In the genomic region with DNA sequence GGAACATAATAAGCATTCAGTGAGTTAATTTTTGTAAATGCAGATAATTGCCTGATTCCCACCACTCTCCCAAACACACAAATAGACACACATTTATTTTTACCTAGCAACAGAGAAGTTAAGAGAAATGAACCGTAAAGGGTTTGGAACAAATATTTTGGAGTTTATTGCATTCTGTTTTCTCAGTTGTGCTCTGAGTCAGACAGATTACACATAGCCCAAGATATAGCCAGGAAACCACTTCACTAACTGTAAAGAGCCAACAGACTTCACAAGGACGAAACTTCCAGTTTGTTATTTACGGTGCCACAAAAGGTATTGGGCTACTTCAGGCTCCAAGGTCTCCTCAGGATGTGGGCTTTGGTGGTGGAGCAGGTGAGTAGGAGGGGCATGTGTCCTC, we compare ENCODE assay signal across 23 cellular contexts.
A peak's percentile ranks its signal among the peaks of the same experiment; 100 is the strongest.
DNase-seq lines count a peak whose midpoint lies in the region; ATAC-seq and TF ChIP-seq lines count a peak whose summit lies in the region.
"Had no signal": no experiment of that assay in that cellular context is flagged by ENCODE, and none has a peak within 500 bp of the region (broad histone marks: within the 10 kb centered on the region; RNA-seq: fewer than 3 reads in every experiment).

No MANE protein-coding gene starts in this region.

- H3K27me3 ChIP-seq in SK-N-SH (ENCODE audit: insufficient read depth): no peaks in the 10 kb centered on the region
- H3K27me3 ChIP-seq: adrenal gland, BLaER1, esophagus squamous epithelium, Peyer's patch had no signal

- no peak for TF ChIP-seq RAD21 in SK-N-SH (IDR thresholded peaks at IDR 0.05; ENCODE audit: low read length)

- no peaks in the 10 kb centered on the region for H3K79me2 ChIP-seq in SK-N-SH (ENCODE audit: insufficient read depth)

- 86% methylated on average over 3 of the region's 3 CpGs for WGBS in SK-N-SH (ENCODE audit: low lambda C conversion rate)

- H3K27ac ChIP-seq in SK-N-SH (ENCODE audit: low read depth in 2 of 2, low read length in 1 of 2): no peak overlapping the region
- H3K27ac ChIP-seq: adrenal gland, BLaER1, esophagus squamous epithelium, Peyer's patch, psoas muscle, WERI-Rb-1 had no signal

- H3K9ac ChIP-seq in SK-N-SH: no peak overlapping the region
- H3K9ac ChIP-seq: BLaER1 had no signal

- DNase-seq in GM04503 (ENCODE audit: low read depth) (peak; percentile 32), SK-N-SH (no peak), epithelial cell of proximal tubule (ENCODE audit: low read depth) (peak; percentile 39), retinal pigment epithelial cell (ENCODE audit: low read depth) (peak; percentile 30), NCI-H1048 (lab: John Stamatoyannopoulos, UW) (no peak), GM19238 (ENCODE audit: insufficient read length, low spot score) (no peak), NCI-H2196 treated with DMSO at 0.1 percent for 48 hours (lab: John Stamatoyannopoulos, UW; ENCODE audit: unreplicated experiment) (no peak)
- DNase-seq: activated CD8-positive, alpha-beta T cell treated with anti-CD3 and anti-CD28 coated beads, Interleukin-2, amount 10 ng/mL, durations not matched to agents 7 days and 5 days; adrenal gland; dermis blood vessel endothelial cell; esophagus squamous epithelium; Kasumi-1; naive B cell; NCI-H187 treated with DMSO at 0.1 percent for 48 hours; NCI-H774; Peyer's patch; psoas muscle; substantia nigra; SW 1271; WERI-Rb-1 had no signal

- H4K20me1 ChIP-seq in SK-N-SH (ENCODE audit: insufficient read depth): no peaks in the 10 kb centered on the region
- H4K20me1 ChIP-seq: BLaER1 had no signal

- TF ChIP-seq CTCF in SK-N-SH (IDR thresholded peaks at IDR 0.05) (no peak), epithelial cell of proximal tubule (conservative IDR thresholded peaks at IDR 0.05; ENCODE audit: low read depth, low read length) (no peak), retinal pigment epithelial cell (conservative IDR thresholded peaks at IDR 0.05; ENCODE audit: low read depth, low read length) (no peak)

- POLR2A ChIA-PET in SK-N-SH (lab: Yijun Ruan, JAX): no interaction called here

- H3K9me3 ChIP-seq in SK-N-SH: no peaks in the 10 kb centered on the region
- H3K9me3 ChIP-seq: adrenal gland, BLaER1, esophagus squamous epithelium, Peyer's patch, psoas muscle had no signal

- no peaks in the 10 kb centered on the region for H3K9me2 ChIP-seq in SK-N-SH

- no peak for ATAC-seq in HG03378 (IDR thresholded peaks at IDR 0.05; ENCODE audit: unreplicated experiment)
- ATAC-seq: activated CD8-positive, alpha-beta T cell treated with anti-CD3 and anti-CD28 coated beads, Interleukin-2, amount 10 ng/mL, durations not matched to agents 7 days and 5 days; GM23338; psoas muscle had no signal

- peaks cover 9% of the 10 kb centered on the region for H3F3A ChIP-seq in SK-N-SH (replicated peaks; ENCODE audit: insufficient read depth)

- TF ChIP-seq EP300 in SK-N-SH (IDR thresholded peaks at IDR 0.05; ENCODE audit: borderline replicate concordance in 1 of 2, low read depth in 1 of 2, low read length in 1 of 2): no peak

- CTCF ChIA-PET in SK-N-SH (lab: Yijun Ruan, JAX): no interaction called here

- H3K4me2 ChIP-seq in SK-N-SH: no peak overlapping the region
- H3K4me2 ChIP-seq: BLaER1, GM23338 had no signal

- no peaks in the 10 kb centered on the region for H3K36me3 ChIP-seq in SK-N-SH (replicated peaks in 1 of 2; ENCODE audit: control insufficient read depth in 1 of 2, insufficient read depth in 2 of 2, low read length in 1 of 2)
- H3K36me3 ChIP-seq: adrenal gland, BLaER1, esophagus squamous epithelium, Peyer's patch, WERI-Rb-1 had no signal

- peaks cover 0 to 2% of the 10 kb centered on the region in 2 experiments; a peak in 1 of 4 replicates for H3K4me1 ChIP-seq in SK-N-SH (ENCODE audit: control insufficient read depth in 1 of 2, insufficient read depth in 2 of 2, low read depth in 1 of 2, low read length in 1 of 2)
- H3K4me1 ChIP-seq: adrenal gland, BLaER1, esophagus squamous epithelium, Peyer's patch, psoas muscle had no signal

- no peak overlapping the region for H3K4me3 ChIP-seq in SK-N-SH (ENCODE audit: low read depth in 2 of 2, low read length in 1 of 2)
- no peak overlapping the region for H3K4me3 ChIP-seq in epithelial cell of proximal tubule (ENCODE audit: low read depth, low read length)
- no peak overlapping the region for H3K4me3 ChIP-seq in retinal pigment epithelial cell (ENCODE audit: low read length)
- H3K4me3 ChIP-seq: adrenal gland, BLaER1, esophagus squamous epithelium, GM23338, Peyer's patch, psoas muscle had no signal

- no peak overlapping the region for H2AFZ ChIP-seq in SK-N-SH (ENCODE audit: low read depth)
- H2AFZ ChIP-seq: GM23338 had no signal

TF ChIP-seq in SK-N-SH, 30 proteins besides CTCF, POLR2A, EP300 and RAD21:
- TF ChIP-seq MEF2A (IDR thresholded peaks at IDR 0.05; ENCODE audit: borderline replicate concordance, low read depth): no peak
- 0 out of 2 replicates have a peak, but pooled peaks have one; percentile 1 for TF ChIP-seq RFX5 (IDR thresholded peaks at IDR 0.05; ENCODE audit: low read length)

Comparison
In these comparisons a context has a peak if more than half of its experiments do, and no peak if none do; other contexts are left out.
1. DNase-seq: peak in GM04503 (single experiment), epithelial cell of proximal tubule (single experiment) and retinal pigment epithelial cell (single experiment); none in SK-N-SH (single experiment), NCI-H1048 (single experiment), GM19238 (single experiment) and NCI-H2196 treated with DMSO at 0.1 percent for 48 hours (single experiment).